13 cellular contexts compared by ENCODE assay signal in genomic region chr22:30385913-30386312, GRCh38. TPM values are rescaled to one million over a fixed set of nuclear protein-coding genes. Genes with fewer than 3 reads are reported as not detected.
A peak's percentile ranks its signal among the peaks of the same experiment; 100 is the strongest.
DNase-seq lines count a peak whose midpoint lies in the region; ATAC-seq and TF ChIP-seq lines count a peak whose summit lies in the region.
"Had no signal": no experiment of that assay in that cellular context is flagged by ENCODE, and none has a peak within 500 bp of the region (broad histone marks: within the 10 kb centered on the region; RNA-seq: fewer than 3 reads in every experiment).

No MANE protein-coding gene starts in this region.

- H3K4me1 Mint-ChIP-seq in activated T-cell treated with anti-CD3 and anti-CD28 coated beads, Interleukin-2, amount 50 U/mL, for 4 hours (ENCODE audit: low read depth) = peaks cover 7% of the 10 kb centered on the region
- peaks cover 7% of the 10 kb centered on the region for H3K4me1 Mint-ChIP-seq in glutamatergic neuron (ENCODE audit: low read depth, unreplicated experiment)

- peaks cover 11% of the 10 kb centered on the region in 3 donors for H3K4me1 ChIP-seq in skeletal muscle tissue (ENCODE audit: control insufficient read depth in 3 of 3, insufficient read depth in 3 of 3, low read length in 3 of 3)
- H3K4me1 ChIP-seq: BE2C had no signal

- H3K9me3 Mint-ChIP-seq in activated T-cell treated with anti-CD3 and anti-CD28 coated beads, Interleukin-2, amount 50 U/mL, for 4 hours = no peaks in the 10 kb centered on the region
- peaks cover 4% of the 10 kb centered on the region for H3K9me3 Mint-ChIP-seq in glutamatergic neuron (ENCODE audit: unreplicated experiment)

- H3K27ac ChIP-seq in WERI-Rb-1 (peak overlapping the region; percentile 70), skeletal muscle tissue (ENCODE audit: low read depth, low read length) (no peak overlapping the region)
- H3K27ac ChIP-seq: KMS-11 had no signal

- no peak for TF ChIP-seq CTCF in WERI-Rb-1 (IDR thresholded peaks at IDR 0.05; ENCODE audit: low read depth, low read length)
- no peak for TF ChIP-seq CTCF in glutamatergic neuron (IDR thresholded peaks at IDR 0.05; ENCODE audit: partially characterized antibody, unreplicated experiment)

- no peak for ATAC-seq in activated T-cell treated with anti-CD3 and anti-CD28 coated beads, Interleukin-2, amount 50 U/mL, for 4 hours
- ATAC-seq in GM18873 (IDR thresholded peaks at IDR 0.05; ENCODE audit: low FRiP score, unreplicated experiment) (no peak), GM21825 (IDR thresholded peaks at IDR 0.05; ENCODE audit: unreplicated experiment) (no peak)

- H3K9ac ChIP-seq in skeletal muscle tissue (ENCODE audit: low read depth in 1 of 3, low read length in 3 of 3) = peak overlapping the region in 2 of 3 donors; percentile 76 to 80
- H3K9ac ChIP-seq: KMS-11 had no signal

- no peaks in the 10 kb centered on the region for H3K36me3 Mint-ChIP-seq in activated T-cell treated with anti-CD3 and anti-CD28 coated beads, Interleukin-2, amount 50 U/mL, for 4 hours (ENCODE audit: insufficient read depth)
- peaks cover 5% of the 10 kb centered on the region for H3K36me3 Mint-ChIP-seq in glutamatergic neuron (ENCODE audit: unreplicated experiment)

- 0 out of 2 replicates have a peak, but pooled peaks cover 3% of the 10 kb centered on the region for H3K36me3 ChIP-seq in WERI-Rb-1
- H3K36me3 ChIP-seq in skeletal muscle tissue (ENCODE audit: control insufficient read depth in 3 of 3, insufficient read depth in 3 of 3, low read length in 3 of 3) = peaks cover 10 to 14% (median 13%) of the 10 kb centered on the region in 3 donors
- H3K36me3 ChIP-seq: BE2C, pancreas had no signal

- H3K27ac Mint-ChIP-seq in glutamatergic neuron (ENCODE audit: unreplicated experiment) = peak overlapping the region; percentile 97

- DNase-seq in activated T-cell treated with anti-CD3 and anti-CD28 coated beads, Interleukin-2, amount 50 U/mL, for 4 hours = no peak
- DNase-seq in activated T-cell treated with anti-CD3 and anti-CD28 coated beads for 4 hours (no peak), WERI-Rb-1 (no peak), glutamatergic neuron (no peak), pons (ENCODE audit: low spot score) (no peak)
- DNase-seq: BE2C; HCEC 1CT; stimulated activated CD4-positive, alpha-beta T cell treated with anti-CD3 and anti-CD28 coated beads, Interleukin-4, amount 100 ng/mL, for 24 hours had no signal

- H3K4me3 ChIP-seq in WERI-Rb-1 (ENCODE audit: low read depth, low read length) (no peak overlapping the region), skeletal muscle tissue (ENCODE audit: low read length in 3 of 3) (no peak overlapping the region)

- H3K9me3 ChIP-seq in WERI-Rb-1 (ENCODE audit: severe bottlenecking) (no peaks in the 10 kb centered on the region), skeletal muscle tissue (ENCODE audit: control insufficient read depth in 3 of 3, low read length in 3 of 3) (no peaks in the 10 kb centered on the region)
- H3K9me3 ChIP-seq: BE2C, pancreas had no signal

- H3K4me3 Mint-ChIP-seq in activated T-cell treated with anti-CD3 and anti-CD28 coated beads, Interleukin-2, amount 50 U/mL, for 4 hours = peak overlapping the region; percentile 77
- peak overlapping the region; percentile 89 for H3K4me3 Mint-ChIP-seq in glutamatergic neuron (ENCODE audit: unreplicated experiment)

- H3K27me3 ChIP-seq in WERI-Rb-1 (ENCODE audit: insufficient read depth, low read depth, severe bottlenecking) = no peaks in the 10 kb centered on the region
- H3K27me3 ChIP-seq in skeletal muscle tissue (ENCODE audit: control insufficient read depth in 3 of 3, insufficient read depth in 3 of 3, low read length in 3 of 3) = no peaks in the 10 kb centered on the region
- H3K27me3 ChIP-seq: BE2C, pancreas had no signal

- no peaks in the 10 kb centered on the region for H3K27me3 Mint-ChIP-seq in activated T-cell treated with anti-CD3 and anti-CD28 coated beads, Interleukin-2, amount 50 U/mL, for 4 hours (ENCODE audit: low read depth)
- peaks cover 8% of the 10 kb centered on the region for H3K27me3 Mint-ChIP-seq in glutamatergic neuron (ENCODE audit: unreplicated experiment)

RNA-seq across cellular contexts. Expression of gene RNF215, which starts 1.3 kb away (rescaled TPM):
- total RNA-seq in activated T-cell treated with anti-CD3 and anti-CD28 coated beads, Interleukin-2, amount 50 U/mL, for 4 hours = 1 to 10 TPM; 3.9 to 5.1 (median 4.4) TPM
- total RNA-seq in glutamatergic neuron (ENCODE audit: unreplicated experiment) = 43.1 TPM
- 7.3 TPM for total RNA-seq in skeletal muscle tissue

RNA-seq across cellular contexts. Expression of gene SEC14L2, which starts 10.9 kb away (rescaled TPM):
- total RNA-seq in activated T-cell treated with anti-CD3 and anti-CD28 coated beads, Interleukin-2, amount 50 U/mL, for 4 hours = 10 to 100 TPM; 10.4 to 13.2 (median 12.5) TPM
- total RNA-seq in glutamatergic neuron (ENCODE audit: unreplicated experiment) (0.76 TPM), skeletal muscle tissue (2.1 TPM)

RNA-seq across cellular contexts. Expression of gene CCDC157, which starts 29.1 kb away (rescaled TPM):
- 1 to 10 TPM; 2.3 to 3.0 (median 2.6) TPM for total RNA-seq in activated T-cell treated with anti-CD3 and anti-CD28 coated beads, Interleukin-2, amount 50 U/mL, for 4 hours
- total RNA-seq in glutamatergic neuron (ENCODE audit: unreplicated experiment) = 6.2 TPM
- 1.0 TPM for total RNA-seq in skeletal muscle tissue

RNA-seq across cellular contexts. Expression of gene SF3A1, which starts 29.2 kb away (rescaled TPM):
- 100 to 1,000 TPM; 315 to 335 (median 324) TPM for total RNA-seq in activated T-cell treated with anti-CD3 and anti-CD28 coated beads, Interleukin-2, amount 50 U/mL, for 4 hours
- total RNA-seq in glutamatergic neuron (ENCODE audit: unreplicated experiment) (157 TPM), skeletal muscle tissue (18.8 TPM)

RNA-seq across cellular contexts. Expression of gene MTFP1, which starts 39.7 kb away (rescaled TPM):
- 100 to 1,000 TPM in 1 of 3 donors, 10 to 100 TPM in 2; 97.0 to 113 (median 99.9) TPM for total RNA-seq in activated T-cell treated with anti-CD3 and anti-CD28 coated beads, Interleukin-2, amount 50 U/mL, for 4 hours
- 5.8 TPM for total RNA-seq in glutamatergic neuron (ENCODE audit: unreplicated experiment)
- 6.8 TPM for total RNA-seq in skeletal muscle tissue
